ENCODE assay signal across 1 cellular context in genomic region chr4:5712517-5712916, GRCh38.
TF ChIP-seq lines count a peak whose summit lies in the region.

No MANE protein-coding gene starts in this region.

TF ChIP-seq in GM12878, 131 proteins besides CTCF, POLR2A, EP300 and RAD21 (continued from another document):
- TF ChIP-seq CUX1 (IDR thresholded peaks at IDR 0.05; ENCODE audit: insufficient replicate concordance, low read depth, low read length) = no peak
- TF ChIP-seq NFIC (IDR thresholded peaks at IDR 0.05; ENCODE audit: low read depth, low read length) = peak; percentile 88; the same call in 1 of the 2 replicates
- TF ChIP-seq RELB (IDR thresholded peaks at IDR 0.05; ENCODE audit: low read depth) = peak; percentile 83
- peak; percentile 45; the same call in 1 of the 2 replicates for TF ChIP-seq PAX5 (IDR thresholded peaks at IDR 0.05; ENCODE audit: borderline replicate concordance, low read depth, low read length)
- peak; percentile 60; the same call in 1 of the 2 replicates for TF ChIP-seq BCL11A (IDR thresholded peaks at IDR 0.05; ENCODE audit: low read depth, low read length)
- TF ChIP-seq KAT2A (conservative IDR thresholded peaks at IDR 0.05; ENCODE audit: control insufficient read depth, low read depth, low read length) = no peak
- TF ChIP-seq NKRF (conservative IDR thresholded peaks at IDR 0.05) = no peak
- TF ChIP-seq FOXM1 (IDR thresholded peaks at IDR 0.05; ENCODE audit: low read depth, low read length) = peak; percentile 87; the same call in 1 of the 2 replicates
- TF ChIP-seq BRCA1 (IDR thresholded peaks at IDR 0.05; ENCODE audit: low read depth, low read length) = no peak
- TF ChIP-seq MYC (IDR thresholded peaks at IDR 0.05; ENCODE audit: insufficient read depth, insufficient read length, insufficient replicate concordance, low read length, severe bottlenecking) = no peak
TF ChIP-seq in GM12878: peak in this region for 33.
